Comparison of ENCODE assay signal across 2 cellular contexts in genomic region chr4:8840006-8840793, GRCh38.
TF ChIP-seq lines count a peak whose summit lies in the region.

No MANE protein-coding gene starts in this region.

TF ChIP-seq in WTC11, 78 proteins besides CTCF, POLR2A, EP300 and RAD21 (continued from another document):
- TF ChIP-seq ARID4B (CRISPR knock-in tag; IDR thresholded peaks at IDR 0.05; ENCODE audit: borderline replicate concordance): no peak
- TF ChIP-seq SP1 (CRISPR knock-in tag; conservative IDR thresholded peaks at IDR 0.05): no peak
- TF ChIP-seq FOXP1 (CRISPR knock-in tag; IDR thresholded peaks at IDR 0.05; ENCODE audit: borderline replicate concordance): no peak
- TF ChIP-seq ZNF512 (CRISPR knock-in tag; IDR thresholded peaks at IDR 0.05; ENCODE audit: borderline replicate concordance): no peak
- TF ChIP-seq ETV6 (CRISPR knock-in tag; IDR thresholded peaks at IDR 0.05): no peak
- TF ChIP-seq IRF2 (CRISPR knock-in tag; IDR thresholded peaks at IDR 0.05; ENCODE audit: borderline replicate concordance, low read depth): no peak
- no peak for TF ChIP-seq PRRX2 (CRISPR knock-in tag; IDR thresholded peaks at IDR 0.05)
- no peak for TF ChIP-seq MXD4 (CRISPR knock-in tag; IDR thresholded peaks at IDR 0.05; ENCODE audit: borderline replicate concordance)
- no peak for TF ChIP-seq RORB (CRISPR knock-in tag; IDR thresholded peaks at IDR 0.05)
- TF ChIP-seq IRF1 (CRISPR knock-in tag; IDR thresholded peaks at IDR 0.05): no peak
- no peak for TF ChIP-seq SOX15 (CRISPR knock-in tag; IDR thresholded peaks at IDR 0.05)
- TF ChIP-seq PRDM15 (CRISPR knock-in tag; IDR thresholded peaks at IDR 0.05): no peak

TF ChIP-seq in HepG2, 621 proteins besides CTCF, POLR2A, EP300 and RAD21 (continued from another document):
- TF ChIP-seq PAX8 (CRISPR knock-in tag; IDR thresholded peaks at IDR 0.05; ENCODE audit: borderline replicate concordance) (no peak), TGIF2 (CRISPR knock-in tag; IDR thresholded peaks at IDR 0.05) (no peak), ZSCAN9 (CRISPR knock-in tag; IDR thresholded peaks at IDR 0.05; ENCODE audit: borderline replicate concordance) (no peak), SP2 (CRISPR knock-in tag; IDR thresholded peaks at IDR 0.05) (no peak), ZSCAN25 (CRISPR knock-in tag; IDR thresholded peaks at IDR 0.05) (no peak), ZNF207 (IDR thresholded peaks at IDR 0.05; ENCODE audit: borderline replicate concordance) (no peak), HNF1B (CRISPR knock-in tag; IDR thresholded peaks at IDR 0.05) (no peak), TBL1XR1 (IDR thresholded peaks at IDR 0.05; ENCODE audit: borderline replicate concordance, low read length, partially characterized antibody) (no peak), ZNF446 (CRISPR knock-in tag; IDR thresholded peaks at IDR 0.05) (no peak), HNRNPL (IDR thresholded peaks at IDR 0.05; ENCODE audit: low read depth, low read length) (no peak), CHD2 (IDR thresholded peaks at IDR 0.05; ENCODE audit: low read depth, low read length) (no peak)
